9 cellular contexts compared by ENCODE assay signal in the genomic region with DNA sequence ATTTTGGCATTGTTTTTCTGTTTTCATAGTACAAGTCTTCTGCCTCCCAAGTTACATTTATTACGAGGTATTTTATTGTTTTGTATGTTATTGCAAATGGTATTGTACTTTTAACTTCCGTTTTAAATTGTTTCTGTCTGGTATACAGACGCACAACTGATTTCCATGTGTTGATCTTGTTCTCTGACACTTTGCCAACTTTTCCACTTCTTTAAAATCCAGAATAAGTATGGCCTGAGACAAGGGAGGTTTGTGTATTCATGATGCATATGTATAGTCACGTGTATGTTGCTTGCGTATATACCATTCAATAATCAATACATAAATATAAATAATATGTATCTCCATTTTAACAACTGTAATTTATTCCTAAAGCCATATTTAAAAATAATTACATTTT. TPM values are rescaled to one million over a fixed set of nuclear protein-coding genes. Genes with fewer than 3 reads are reported as not detected.
A peak's percentile ranks its signal among the peaks of the same experiment; 100 is the strongest.
DNase-seq lines count a peak whose midpoint lies in the region; ATAC-seq and TF ChIP-seq lines count a peak whose summit lies in the region.
"Had no signal": no experiment of that assay in that cellular context is flagged by ENCODE, and none has a peak within 500 bp of the region (broad histone marks: within the 10 kb centered on the region; RNA-seq: fewer than 3 reads in every experiment).

No MANE protein-coding gene starts in this region.

- H3K36me3 ChIP-seq in left ventricle myocardium inferior (peaks cover 4% of the 10 kb centered on the region), adipocyte (ENCODE audit: control insufficient read depth, insufficient read depth, low read length, severe bottlenecking) (peaks cover 18% of the 10 kb centered on the region), uterus (no peaks in the 10 kb centered on the region)

- DNase-seq in left ventricle myocardium inferior (no peak), cardiac septum (ENCODE audit: low spot score) (no peak), adipocyte (ENCODE audit: low read depth) (no peak), kidney tubule cell (ENCODE audit: low spot score) (peak; percentile 1), uterus (no peak), hippocampal formation (lab: John Stamatoyannopoulos, UW) (no peak)
- DNase-seq in stimulated activated CD4-positive, alpha-beta T cell treated with anti-CD3 and anti-CD28 coated beads, Interleukin-1b, Interleukin-23, amount 100 ng/mL, for 48 hours: no peak

- TF ChIP-seq CTCF in left ventricle myocardium inferior (IDR thresholded peaks at IDR 0.05; ENCODE audit: borderline replicate concordance): no peak
- no peak for TF ChIP-seq CTCF in uterus (IDR thresholded peaks at IDR 0.05)

- H3K9me3 ChIP-seq in left ventricle myocardium inferior (replicated peaks): peaks cover 12% of the 10 kb centered on the region
- H3K9me3 ChIP-seq in adipocyte (ENCODE audit: control insufficient read depth, low read length): peaks cover 11% of the 10 kb centered on the region
- no peaks in the 10 kb centered on the region for H3K9me3 ChIP-seq in uterus

- no peak for ATAC-seq in HG03175 (IDR thresholded peaks at IDR 0.05; ENCODE audit: unreplicated experiment)

- H3K4me1 ChIP-seq in left ventricle myocardium inferior: peaks cover 18% of the 10 kb centered on the region
- H3K4me1 ChIP-seq in adipocyte (ENCODE audit: control insufficient read depth, insufficient read depth, low read length): peaks cover 48% of the 10 kb centered on the region
- H3K4me1 ChIP-seq in uterus: peaks cover 6 to 13% of the 10 kb centered on the region in 2 donors

- peak overlapping the region; percentile 62 for H3K4me3 ChIP-seq in left ventricle myocardium inferior
- H3K4me3 ChIP-seq in adipocyte (ENCODE audit: low read length): peak overlapping the region; percentile 71
- no peak overlapping the region for H3K4me3 ChIP-seq in uterus

- intact Hi-C loops in left ventricle myocardium inferior (cut with micrococcal nuclease) (no loop called here), cardiac septum (cut with DNase I) (no loop called here), uterus (cut with DNase I; ENCODE audit: low total_unique reads) (no loop called here)

- H3K27me3 ChIP-seq in left ventricle myocardium inferior (ENCODE audit: low read depth) (no peaks in the 10 kb centered on the region), adipocyte (replicated peaks; ENCODE audit: control insufficient read depth, insufficient read depth, low read length) (no peaks in the 10 kb centered on the region), uterus (no peaks in the 10 kb centered on the region)

- no peak for TF ChIP-seq POLR2A in uterus (IDR thresholded peaks at IDR 0.05)

- peak overlapping the region; percentile 89 for H3K27ac ChIP-seq in left ventricle myocardium inferior (replicated peaks)
- peak overlapping the region; percentile 95 to 98 for H3K27ac ChIP-seq in uterus

- peak overlapping the region; percentile 90 for H3K9ac ChIP-seq in adipocyte (ENCODE audit: low read length)

RNA-seq across cellular contexts. Expression of gene THBS2, which starts 41.2 kb away (rescaled TPM):
- total RNA-seq in left ventricle myocardium inferior (6.9 TPM), cardiac septum (28.8 TPM), uterus (100 to 1,000 TPM in 2 of 4 donors, 10 to 100 TPM in 2; 84.0 to 224 (median 136) TPM)
- total RNA-seq: CD4-positive, alpha-beta memory T cell had no signal

Comparison
In these comparisons a context has a peak if more than half of its experiments do, and no peak if none do; other contexts are left out.
1. H3K4me3 ChIP-seq: peak in left ventricle myocardium inferior (single experiment) and adipocyte (single experiment); none in uterus (0 of 2).